ENCODE assay signal across 8 cellular contexts in the genomic region with DNA sequence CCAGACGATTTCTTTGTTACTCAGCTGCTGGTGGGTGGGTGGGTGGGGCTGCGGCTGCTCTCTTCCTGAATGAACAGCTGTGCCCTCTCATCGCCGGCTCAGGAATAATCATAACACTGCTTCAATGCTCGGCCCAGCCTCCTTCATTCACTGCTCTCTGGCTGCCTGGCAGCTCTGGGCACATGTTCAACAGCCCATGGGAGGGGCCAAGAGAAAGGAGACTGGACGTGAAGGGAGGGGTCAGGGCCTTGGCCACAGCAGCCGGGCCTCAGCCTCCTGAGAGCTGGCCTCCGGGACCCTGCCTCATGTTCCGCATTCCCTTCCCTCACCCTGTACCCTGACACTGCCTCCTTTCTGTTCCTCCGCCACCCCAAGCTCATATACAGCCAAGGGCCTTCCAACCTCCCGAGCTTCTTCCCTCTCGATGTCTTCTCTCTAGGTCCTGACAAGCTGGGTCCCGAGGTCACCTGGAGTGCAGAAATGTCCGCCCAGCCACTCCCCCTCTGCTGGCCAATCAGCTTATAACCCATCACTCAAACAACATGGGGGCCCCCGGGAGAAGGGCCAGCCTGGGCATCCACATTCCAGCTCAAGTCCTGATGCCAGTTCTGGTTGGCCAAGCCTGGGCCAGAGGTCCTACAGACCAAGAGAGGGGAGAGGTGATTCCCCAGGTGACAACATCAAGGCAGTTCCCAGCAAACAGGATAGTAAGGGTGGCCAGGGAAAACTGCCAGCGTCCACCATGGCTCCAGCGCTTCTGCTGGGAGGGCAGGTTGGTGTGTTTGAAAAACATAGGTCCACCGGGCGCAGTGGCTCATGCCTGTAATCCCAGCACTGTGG. TPM values are rescaled to one million over a fixed set of nuclear protein-coding genes. Genes with fewer than 3 reads are reported as not detected.
DNase-seq lines count a peak whose midpoint lies in the region; ATAC-seq, FAIRE-seq and TF ChIP-seq lines count a peak whose summit lies in the region.

No MANE protein-coding gene starts in this region.

- peak overlapping the region; percentile 61; the same call in 1 of the 2 replicates for H2BK20ac ChIP-seq in H1 (ENCODE audit: low read length)

- H3K4me3 ChIP-seq in H1 (ENCODE audit: extremely low read depth in 1 of 4, insufficient read depth in 2 of 4, low read depth in 3 of 4, low read length in 4 of 4), result no peak overlapping the region; a peak in 1 of 8 replicates

- H4K5ac ChIP-seq in H1 (ENCODE audit: insufficient read length, low read depth, low read length), result no peak overlapping the region

- no peaks in the 10 kb centered on the region for H3K9me3 Mint-ChIP-seq in nephron

- H2BK5ac ChIP-seq in H1 (ENCODE audit: low read depth, low read length), result no peak overlapping the region

- DNase-seq in Caki2 (ENCODE audit: low read depth) (peak; percentile 61), NCI-H2196 treated with DMSO at 0.1 percent for 48 hours (lab: John Stamatoyannopoulos, UW; ENCODE audit: unreplicated experiment) (peak; percentile 17), H1 (ENCODE audit: low read depth in 1 of 2, low spot score in 2 of 2) (peak in 1 of 2 experiments; percentile 58), NCI-H146 treated with DMSO at 0.1 percent for 48 hours (lab: John Stamatoyannopoulos, UW; ENCODE audit: unreplicated experiment) (no peak)

- CTCF ChIA-PET in H1 (lab: Charles Lee; ENCODE audit: partially characterized antibody), result interaction anchor here (0.8 to 16.1 kb wide), 13 partner anchors 9 to 154 kb away, joined by 3 to 169 read pairs (median 5); partner anchors contain the start of gene POLR3H

- 0 out of 2 replicates have a peak overlapping the region, but pooled peaks have one; percentile 27 for H2BK12ac ChIP-seq in H1 (ENCODE audit: low read depth, low read length)

- no peak overlapping the region for H3K27ac ChIP-seq in H1 (ENCODE audit: low read depth, low read length)

- TF ChIP-seq CTCF in H1 (IDR thresholded peaks at IDR 0.05; ENCODE audit: control extremely low read depth in 1 of 3, insufficient read depth in 1 of 3, low read depth in 1 of 3, low read length in 3 of 3), result no peak
- TF ChIP-seq CTCF in nephron (IDR thresholded peaks at IDR 0.05; ENCODE audit: unreplicated experiment in 3 of 3), result no peak

- H3K27me3 ChIP-seq in H1 (replicated peaks in 1 of 4; ENCODE audit: control insufficient read depth in 3 of 4, extremely low read depth in 1 of 4, insufficient read depth in 3 of 4, low read length in 3 of 4), result no peaks in the 10 kb centered on the region

- H3K27ac Mint-ChIP-seq in nephron, result peak overlapping the region; percentile 83 to 97 (median 95)

- no peak for TF ChIP-seq POLR2A in H1 (IDR thresholded peaks at IDR 0.05; ENCODE audit: control extremely low read depth in 1 of 2, low read depth in 2 of 2, low read length in 2 of 2)

- H4K91ac ChIP-seq in H1 (replicated peaks; ENCODE audit: insufficient read length, low read length), result peak overlapping the region; percentile 22

- no peak for FAIRE-seq in H1 (lab: Jason Lieb, UNC)

- H3K36me3 ChIP-seq in H1 (ENCODE audit: control insufficient read depth in 2 of 4, insufficient read depth in 4 of 4, low read length in 3 of 4), result no peaks in the 10 kb centered on the region

- no peaks in the 10 kb centered on the region for H3K36me3 Mint-ChIP-seq in nephron (ENCODE audit: low read depth)

- H3K79me1 ChIP-seq in H1 (ENCODE audit: low read depth, low read length), result no peaks in the 10 kb centered on the region; the same call in 1 of the 2 replicates

- peaks cover 6% of the 10 kb centered on the region; the same call in 1 of the 2 replicates for H3K23me2 ChIP-seq in H1 (ENCODE audit: low read depth, low read length)

- ATAC-seq in GM21529 (IDR thresholded peaks at IDR 0.05; ENCODE audit: unreplicated experiment) (no peak), HG02973 (IDR thresholded peaks at IDR 0.05; ENCODE audit: unreplicated experiment) (no peak), HG03280 (IDR thresholded peaks at IDR 0.05; ENCODE audit: unreplicated experiment) (no peak)

- peaks cover 73% of the 10 kb centered on the region for H3K4me1 Mint-ChIP-seq in nephron

- H2BK15ac ChIP-seq in H1 (ENCODE audit: low read length), result 0 out of 2 replicates have a peak overlapping the region, but pooled peaks have one; percentile 72

- H3K79me2 ChIP-seq in H1 (ENCODE audit: control insufficient read depth in 1 of 2, insufficient read depth in 2 of 2, low read length in 2 of 2), result no peaks in the 10 kb centered on the region

- no peak overlapping the region for H3K14ac ChIP-seq in H1 (ENCODE audit: insufficient read length)

- H2AFZ ChIP-seq in H1 (ENCODE audit: low read length), result peak overlapping the region; percentile 86; the same call in 1 of the 2 replicates

- no peaks in the 10 kb centered on the region for H3K9me3 ChIP-seq in H1 (ENCODE audit: insufficient read depth in 2 of 2, low read depth in 1 of 2, low read length in 1 of 2)

- TF ChIP-seq RAD21 in H1 (IDR thresholded peaks at IDR 0.05 in 1 of 2, conservative IDR thresholded peaks at IDR 0.05 in 1 of 2; ENCODE audit: low read depth in 2 of 2, low read length in 2 of 2), result no peak

- in situ Hi-C loops in Caki2 (cut with HindIII; ENCODE audit: low pct_unique_long_range_greater_than_20kb, low sequenced_read_pairs), result no loop called here

- H3K56ac ChIP-seq in H1 (replicated peaks; ENCODE audit: insufficient read length, low read depth, low read length), result no peak overlapping the region

- no peak overlapping the region; a peak in 1 of 7 replicates for H3K9ac ChIP-seq in H1 (replicated peaks in 1 of 4; ENCODE audit: extremely low read depth in 1 of 4, low read depth in 3 of 4, low read length in 3 of 4)

- H4K8ac ChIP-seq in H1 (ENCODE audit: extremely low read depth, insufficient read depth, low read length), result 0 out of 2 replicates have a peak overlapping the region, but pooled peaks have one; percentile 53

- WGBS in H1 (ENCODE audit: extremely low coverage in 1 of 2, insufficient coverage in 1 of 2, insufficient read length in 1 of 2, insufficient replicate concordance in 2 of 2, low coverage in 1 of 2, low lambda C conversion rate in 2 of 2, missing lambda C conversion rate in 1 of 2), 2 experiments, result 80% methylated on average over 15 of the region's 19 CpGs; no CpG with 5 or more reads in 1 of the 2 experiments

- no peak overlapping the region for H3K4me2 ChIP-seq in H1 (ENCODE audit: insufficient read depth in 1 of 2, low read depth in 2 of 2, low read length in 2 of 2)

- POLR2A ChIA-PET in H1 (lab: Charles Lee; ENCODE audit: partially characterized antibody), result interaction anchor here (0.6 to 2.3 kb wide), 8 partner anchors 12 to 64 kb away, joined by 3 to 7 read pairs (median 3); partner anchors contain the start of genes DESI1, PMM1 and XRCC6

- no peak overlapping the region for H3K4ac ChIP-seq in H1 (replicated peaks; ENCODE audit: insufficient read length, low read depth, low read length)

- H3K27me3 Mint-ChIP-seq in nephron (ENCODE audit: low read depth), result no peaks in the 10 kb centered on the region

- H3K18ac ChIP-seq in H1 (ENCODE audit: extremely low read depth, low read length), result peak overlapping the region; percentile 25; the same call in 1 of the 2 replicates

- no peak for TF ChIP-seq EP300 in H1 (IDR thresholded peaks at IDR 0.05; ENCODE audit: borderline replicate concordance in 1 of 2, low read depth in 2 of 2, low read length in 2 of 2)

- H2BK120ac ChIP-seq in H1 (replicated peaks; ENCODE audit: low read depth, low read length), result no peak overlapping the region

- no peak overlapping the region for H2AK5ac ChIP-seq in H1 (ENCODE audit: low read depth, low read length)

- no peaks in the 10 kb centered on the region for H4K20me1 ChIP-seq in H1 (replicated peaks in 1 of 2; ENCODE audit: control insufficient read depth in 1 of 2, insufficient read depth in 2 of 2, low read length in 2 of 2)

- H3K4me3 Mint-ChIP-seq in nephron, result peak overlapping the region; percentile 18 to 59 (median 32)

- H3K23ac ChIP-seq in H1 (ENCODE audit: insufficient read length), result no peak overlapping the region

- peaks cover 4 to 28% (median 19%) of the 10 kb centered on the region in 4 experiments for H3K4me1 ChIP-seq in H1 (replicated peaks in 1 of 4; ENCODE audit: control insufficient read depth in 3 of 4, insufficient read depth in 4 of 4, low read length in 3 of 4)

RNA-seq across cellular contexts. Expression of gene CSDC2, which starts 3.2 kb away (rescaled TPM):
- not detected in 2 replicates for total RNA-seq in Caki2 (2014; rRNA removed; shearing (Covaris generic); ENCODE audit: low replicate concordance)
- total RNA-seq in H1 (2021; fragmentation: NEBNext Ultra II Directional; extraction: Animal tissue kit (Norgen Biotek cat#: 25700)), result 2.3 and 2.6 TPM in 2 replicates
- polyA plus RNA-seq in H1 (2011; rRNA removed), result 2.0 and 3.2 TPM in 2 replicates
- polyA plus RNA-seq in H1 (2011; cell fraction: cytosol; rRNA removed), result 2.0 TPM
- polyA plus RNA-seq in H1 (2011; cell fraction: nucleus; rRNA removed), result 7.0 TPM
- 0.91 to 2.2 TPM (median 2.0 TPM) in 4 replicates for polyA plus RNA-seq in H1 (2012, experiment 1 of 2)
- 1.6 TPM for polyA plus RNA-seq in H1 (2012, experiment 2 of 2)
- 2.2 TPM for polyA plus RNA-seq in H1 (2013, experiment 1 of 2)
- 1.9 TPM for polyA plus RNA-seq in H1 (2013, experiment 2 of 2)
- polyA minus RNA-seq in H1 (2011; rRNA and poly(A)+ RNA removed), result 0.56 and 0.88 TPM in 2 replicates
- 0.66 TPM for polyA minus RNA-seq in H1 (2011; cell fraction: cytosol; rRNA and poly(A)+ RNA removed)
- polyA minus RNA-seq in H1 (2011; cell fraction: nucleus; rRNA and poly(A)+ RNA removed), result 1.4 TPM

RNA-seq across cellular contexts. Expression of gene POLR3H, which starts 13.4 kb away (rescaled TPM):
- 26.0 and 33.1 TPM in 2 replicates for total RNA-seq in Caki2 (2014; rRNA removed; shearing (Covaris generic); ENCODE audit: low replicate concordance)
- 34.5 and 39.2 TPM in 2 replicates for total RNA-seq in H1 (2021; fragmentation: NEBNext Ultra II Directional; extraction: Animal tissue kit (Norgen Biotek cat#: 25700))
- polyA plus RNA-seq in H1 (2011; rRNA removed), result 29.7 and 34.0 TPM in 2 replicates
- 31.1 TPM for polyA plus RNA-seq in H1 (2011; cell fraction: cytosol; rRNA removed)
- 26.9 TPM for polyA plus RNA-seq in H1 (2011; cell fraction: nucleus; rRNA removed)
- 25.7 to 32.5 TPM (median 29.8 TPM) in 4 replicates for polyA plus RNA-seq in H1 (2012, experiment 1 of 2)
- polyA plus RNA-seq in H1 (2012, experiment 2 of 2), result 20.3 TPM
- 15.7 TPM for polyA plus RNA-seq in H1 (2013, experiment 1 of 2)
- 16.1 TPM for polyA plus RNA-seq in H1 (2013, experiment 2 of 2)
- polyA minus RNA-seq in H1 (2011; rRNA and poly(A)+ RNA removed), result 36.6 and 42.9 TPM in 2 replicates
- polyA minus RNA-seq in H1 (2011; cell fraction: cytosol; rRNA and poly(A)+ RNA removed), result 14.5 TPM
- 24.5 TPM for polyA minus RNA-seq in H1 (2011; cell fraction: nucleus; rRNA and poly(A)+ RNA removed)

RNA-seq across cellular contexts. Expression of gene PMM1, which starts 32.0 kb away (rescaled TPM):
- total RNA-seq in Caki2 (2014; rRNA removed; shearing (Covaris generic); ENCODE audit: low replicate concordance), result 144 and 154 TPM in 2 replicates
- total RNA-seq in H1 (2021; fragmentation: NEBNext Ultra II Directional; extraction: Animal tissue kit (Norgen Biotek cat#: 25700)), result 10.8 and 11.3 TPM in 2 replicates
- 20.0 and 27.3 TPM in 2 replicates for polyA plus RNA-seq in H1 (2011; rRNA removed)
- 26.5 TPM for polyA plus RNA-seq in H1 (2011; cell fraction: cytosol; rRNA removed)
- polyA plus RNA-seq in H1 (2011; cell fraction: nucleus; rRNA removed), result 26.4 TPM
- 13.1 to 20.0 TPM (median 18.0 TPM) in 4 replicates for polyA plus RNA-seq in H1 (2012, experiment 1 of 2)
- 19.2 TPM for polyA plus RNA-seq in H1 (2012, experiment 2 of 2)
- polyA plus RNA-seq in H1 (2013, experiment 1 of 2), result 9.3 TPM
- polyA plus RNA-seq in H1 (2013, experiment 2 of 2), result 8.9 TPM
- 6.1 and 10.0 TPM in 2 replicates for polyA minus RNA-seq in H1 (2011; rRNA and poly(A)+ RNA removed)
- polyA minus RNA-seq in H1 (2011; cell fraction: cytosol; rRNA and poly(A)+ RNA removed), result 7.9 TPM
- 7.9 TPM for polyA minus RNA-seq in H1 (2011; cell fraction: nucleus; rRNA and poly(A)+ RNA removed)

Comparison
In these comparisons a context has a peak if more than half of its experiments do, and no peak if none do; other contexts are left out.
1. RNA of gene PMM1, which starts 32.0 kb away (total RNA-seq): 144 to 154 TPM in Caki2; 10.8 to 11.3 TPM in H1; every median in the first group is over 10 times any median in the second.